Comparison of ENCODE assay signal across 19 cellular contexts in genomic region chr2:230447036-230447435, GRCh38. TPM values are rescaled to one million over a fixed set of nuclear protein-coding genes. Genes with fewer than 3 reads are reported as not detected.
DNase-seq lines count a peak whose midpoint lies in the region; ATAC-seq and TF ChIP-seq lines count a peak whose summit lies in the region.
"Had no signal": no experiment of that assay in that cellular context is flagged by ENCODE, and none has a peak within 500 bp of the region (broad histone marks: within the 10 kb centered on the region; RNA-seq: fewer than 3 reads in every experiment).

No MANE protein-coding gene starts in this region.

- peak overlapping the region in 2 of 3 donors; percentile 84 to 95 for H3K27ac Mint-ChIP-seq in CD4-positive, CD25-positive, alpha-beta regulatory T cell
- H3K27ac Mint-ChIP-seq in activated B cell treated with CpG ODN at 0.5 μM for 24 hours, result peak overlapping the region; percentile 99
- H3K27ac Mint-ChIP-seq in memory B cell, result peak overlapping the region; percentile 99
- H3K27ac Mint-ChIP-seq: endodermal cell had no signal

- H3K36me3 ChIP-seq in CD4-positive, CD25-positive, alpha-beta regulatory T cell (ENCODE audit: control insufficient read depth, insufficient read depth, low read length), result peaks cover 88% of the 10 kb centered on the region

- H3K27me3 Mint-ChIP-seq in CD4-positive, CD25-positive, alpha-beta regulatory T cell, result no peaks in the 10 kb centered on the region
- H3K27me3 Mint-ChIP-seq in activated B cell treated with CpG ODN at 0.5 μM for 24 hours, result no peaks in the 10 kb centered on the region
- no peaks in the 10 kb centered on the region for H3K27me3 Mint-ChIP-seq in memory B cell

- no peak overlapping the region for H3K4me3 ChIP-seq in CD4-positive, CD25-positive, alpha-beta regulatory T cell (ENCODE audit: low read depth, low read length)
- no peak overlapping the region for H3K4me3 ChIP-seq in GM12864 (ENCODE audit: low read depth, low read length)
- H3K4me3 ChIP-seq: right atrium auricular region, thoracic aorta had no signal

- H3K4me3 Mint-ChIP-seq in CD4-positive, CD25-positive, alpha-beta regulatory T cell, result peak overlapping the region in 1 of 4 donors; percentile 28
- H3K4me3 Mint-ChIP-seq in activated B cell treated with CpG ODN at 0.5 μM for 24 hours (peak overlapping the region; percentile 2), memory B cell (no peak overlapping the region)
- H3K4me3 Mint-ChIP-seq: endodermal cell had no signal

- peak overlapping the region; percentile 69 for H3K27ac ChIP-seq in CD4-positive, CD25-positive, alpha-beta regulatory T cell (ENCODE audit: insufficient read depth, low read length, poor library complexity, severe bottlenecking)
- H3K27ac ChIP-seq: right atrium auricular region, thoracic aorta had no signal

- no peaks in the 10 kb centered on the region for H3K27me3 ChIP-seq in CD4-positive, CD25-positive, alpha-beta regulatory T cell (ENCODE audit: control insufficient read depth, insufficient read depth, low read length)
- H3K27me3 ChIP-seq: right atrium auricular region had no signal

- H3K9me3 Mint-ChIP-seq in CD4-positive, CD25-positive, alpha-beta regulatory T cell, result no peaks in the 10 kb centered on the region
- H3K9me3 Mint-ChIP-seq in activated B cell treated with CpG ODN at 0.5 μM for 24 hours (no peaks in the 10 kb centered on the region), memory B cell (peaks cover 1% of the 10 kb centered on the region)
- H3K9me3 Mint-ChIP-seq: endodermal cell had no signal

- POLR2A ChIA-PET in activated B cell treated with CpG ODN at 0.5 μM for 24 hours (lab: Charles Lee), result interaction anchor here (1.0 to 3.9 kb wide), 19 partner anchors 9 to 244 kb away, joined by 3 to 47 read pairs (median 6); partner anchors contain the start of genes SP100, SP110, SP140 and SP140L

- peak; percentile 3 for TF ChIP-seq CTCF in GM12864 (IDR thresholded peaks at IDR 0.05; ENCODE audit: low read depth, low read length, missing control alignments)
- TF ChIP-seq CTCF in activated B cell treated with CpG ODN at 0.5 μM for 24 hours (IDR thresholded peaks at IDR 0.05), result no peak

- no peaks in the 10 kb centered on the region for H3K9me3 ChIP-seq in CD4-positive, CD25-positive, alpha-beta regulatory T cell (ENCODE audit: control insufficient read depth in 2 of 2, low read length in 2 of 2)
- H3K9me3 ChIP-seq: right atrium auricular region, SK-N-SH, thoracic aorta had no signal

- CTCF ChIA-PET in activated B cell treated with CpG ODN at 0.5 μM for 24 hours (lab: Charles Lee), result interaction anchor here (1.0 to 3.6 kb wide), 4 partner anchors 10 to 245 kb away, joined by 3 to 12 read pairs (median 6); no protein-coding TSS in a partner anchor

- intact Hi-C loops in activated B cell treated with CpG ODN at 0.5 μM for 24 hours (cut with micrococcal nuclease), result loop anchor here (1.0 to 5.0 kb wide), 3 partner anchors 8 to 220 kb away; partner anchors contain the start of gene SP140

- no peak for ATAC-seq in CD4-positive, CD25-positive, alpha-beta regulatory T cell (ENCODE audit: low read depth in 2 of 2)
- ATAC-seq in activated B cell treated with CpG ODN at 0.5 μM for 24 hours (ENCODE audit: low read depth) (no peak), memory B cell (ENCODE audit: low read depth) (no peak), GM18867 (IDR thresholded peaks at IDR 0.05; ENCODE audit: unreplicated experiment) (no peak), GM21528 (IDR thresholded peaks at IDR 0.05; ENCODE audit: low FRiP score, unreplicated experiment) (no peak)
- ATAC-seq: Panc1 had no signal

- peaks cover 29% of the 10 kb centered on the region for H3K4me1 ChIP-seq in CD4-positive, CD25-positive, alpha-beta regulatory T cell (ENCODE audit: control insufficient read depth, insufficient read depth, low read length, poor library complexity, severe bottlenecking)

- DNase-seq in CD4-positive, CD25-positive, alpha-beta regulatory T cell, result no peak
- no peak for DNase-seq in GM12864 (ENCODE audit: low read depth)
- no peak for DNase-seq in activated B cell treated with CpG ODN at 0.5 μM for 24 hours
- no peak for DNase-seq in memory B cell (ENCODE audit: low spot score in 2 of 2)
- DNase-seq in NOMO-1 (lab: John Stamatoyannopoulos, UW; ENCODE audit: unreplicated experiment in 2 of 2), result no peak
- no peak for DNase-seq in superior temporal gyrus (ENCODE audit: extremely low spot score)
- DNase-seq: anterior cingulate cortex, cerebellar nuclear complex, endodermal cell, hippocampal formation, MV-4-11, NCI-H2029 treated with DMSO at 0.1 percent for 48 hours, NCI-H526 treated with DMSO at 0.1 percent for 48 hours, SK-N-SH had no signal

- H3K4me1 Mint-ChIP-seq in CD4-positive, CD25-positive, alpha-beta regulatory T cell, result peaks cover 36 to 76% (median 54%) of the 10 kb centered on the region in 4 donors
- H3K4me1 Mint-ChIP-seq in activated B cell treated with CpG ODN at 0.5 μM for 24 hours, result peaks cover 95% of the 10 kb centered on the region
- H3K4me1 Mint-ChIP-seq in memory B cell, result peaks cover 47% of the 10 kb centered on the region
- H3K4me1 Mint-ChIP-seq: endodermal cell had no signal

- peaks cover 66% of the 10 kb centered on the region for H3K36me3 Mint-ChIP-seq in CD4-positive, CD25-positive, alpha-beta regulatory T cell
- H3K36me3 Mint-ChIP-seq in activated B cell treated with CpG ODN at 0.5 μM for 24 hours (ENCODE audit: low read depth) (peaks cover 93% of the 10 kb centered on the region), memory B cell (peaks cover 56% of the 10 kb centered on the region)

RNA-seq across cellular contexts. Expression of gene SP100, which starts 31.0 kb away (rescaled TPM):
- 335 TPM for total RNA-seq in CD4-positive, CD25-positive, alpha-beta regulatory T cell
- polyA plus RNA-seq in CD4-positive, CD25-positive, alpha-beta regulatory T cell, result 100 to 1,000 TPM; 116 to 130 (median 122) TPM
- total RNA-seq in activated B cell treated with CpG ODN at 0.5 μM for 24 hours, result 369 and 433 TPM in 2 replicates
